In the genomic region with DNA sequence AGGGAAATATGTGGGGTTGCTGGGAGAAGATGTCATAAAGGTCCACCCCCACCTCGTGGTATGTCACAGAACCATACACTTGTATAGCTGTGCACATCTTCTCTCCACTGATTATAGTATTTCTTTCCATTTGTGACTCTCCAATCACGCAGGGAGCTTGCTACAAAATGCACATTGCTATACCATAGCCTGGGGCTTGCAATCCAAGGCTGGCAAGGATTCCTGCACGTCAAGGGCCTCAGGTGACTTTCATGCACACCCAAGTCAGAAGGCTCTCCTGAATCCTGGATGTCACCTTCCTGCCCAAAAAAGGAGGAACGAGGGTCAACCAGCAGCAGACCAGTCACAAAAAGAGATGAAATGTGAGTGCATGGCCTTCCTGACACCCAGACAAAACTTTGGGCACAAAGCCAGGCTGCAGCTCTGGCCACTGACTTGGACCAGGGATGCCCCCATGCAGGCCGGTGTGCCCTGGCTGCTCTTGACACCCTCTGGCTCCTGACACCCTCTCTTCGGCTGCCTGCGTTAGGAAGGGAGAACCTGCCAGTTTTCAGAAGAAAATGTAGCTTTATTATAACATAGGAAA, we compare ENCODE assay signal across 2 cellular contexts.
TF ChIP-seq lines count a peak whose summit lies in the region.

No MANE protein-coding gene starts in this region.

TF ChIP-seq in SK-N-SH, 30 proteins besides CTCF, POLR2A, EP300 and RAD21 (continued from another document):
- TF ChIP-seq, protein P1, sequence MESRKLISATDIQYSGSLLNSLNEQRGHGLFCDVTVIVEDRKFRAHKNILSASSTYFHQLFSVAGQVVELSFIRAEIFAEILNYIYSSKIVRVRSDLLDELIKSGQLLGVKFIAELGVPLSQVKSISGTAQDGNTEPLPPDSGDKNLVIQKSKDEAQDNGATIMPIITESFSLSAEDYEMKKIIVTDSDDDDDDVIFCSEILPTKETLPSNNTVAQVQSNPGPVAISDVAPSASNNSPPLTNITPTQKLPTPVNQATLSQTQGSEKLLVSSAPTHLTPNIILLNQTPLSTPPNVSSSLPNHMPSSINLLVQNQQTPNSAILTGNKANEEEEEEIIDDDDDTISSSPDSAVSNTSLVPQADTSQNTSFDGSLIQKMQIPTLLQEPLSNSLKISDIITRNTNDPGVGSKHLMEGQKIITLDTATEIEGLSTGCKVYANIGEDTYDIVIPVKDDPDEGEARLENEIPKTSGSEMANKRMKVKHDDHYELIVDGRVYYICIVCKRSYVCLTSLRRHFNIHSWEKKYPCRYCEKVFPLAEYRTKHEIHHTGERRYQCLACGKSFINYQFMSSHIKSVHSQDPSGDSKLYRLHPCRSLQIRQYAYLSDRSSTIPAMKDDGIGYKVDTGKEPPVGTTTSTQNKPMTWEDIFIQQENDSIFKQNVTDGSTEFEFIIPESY (IDR thresholded peaks at IDR 0.05; ENCODE audit: borderline replicate concordance, low read depth) = no peak
- TF ChIP-seq FOSL2 (IDR thresholded peaks at IDR 0.05; ENCODE audit: borderline replicate concordance, low read depth) (no peak), RXRA (IDR thresholded peaks at IDR 0.05; ENCODE audit: borderline replicate concordance, low read depth) (no peak), GATA2 (CRISPR knock-in tag; IDR thresholded peaks at IDR 0.05) (no peak), MXI1 (IDR thresholded peaks at IDR 0.05; ENCODE audit: low read depth, low read length) (no peak), CHD2 (IDR thresholded peaks at IDR 0.05; ENCODE audit: low read length, partially characterized antibody) (no peak), RCOR1 (IDR thresholded peaks at IDR 0.05; ENCODE audit: low read length) (no peak), SMC3 (IDR thresholded peaks at IDR 0.05; ENCODE audit: low read depth, low read length) (no peak), ELF1 (IDR thresholded peaks at IDR 0.05) (no peak), RFX5 (IDR thresholded peaks at IDR 0.05; ENCODE audit: low read length) (no peak), YY1 (IDR thresholded peaks at IDR 0.05; ENCODE audit: low read depth) (no peak), POLR2AphosphoS5 (IDR thresholded peaks at IDR 0.05; ENCODE audit: low read depth, low read length) (no peak), EZH2phosphoT487 (IDR thresholded peaks at IDR 0.05; ENCODE audit: borderline replicate concordance, low read depth) (no peak)
- TF ChIP-seq, protein P2, sequence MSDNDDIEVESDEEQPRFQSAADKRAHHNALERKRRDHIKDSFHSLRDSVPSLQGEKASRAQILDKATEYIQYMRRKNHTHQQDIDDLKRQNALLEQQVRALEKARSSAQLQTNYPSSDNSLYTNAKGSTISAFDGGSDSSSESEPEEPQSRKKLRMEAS (IDR thresholded peaks at IDR 0.05; ENCODE audit: low read depth) = no peak

TF ChIP-seq in SK-N-SH treated with all-trans-retinoic acid at 6 μM for 48 hours, 23 proteins besides CTCF, POLR2A, EP300 and RAD21 (continued from another document):
- TF ChIP-seq TSHZ2 (CRISPR knock-in tag; IDR thresholded peaks at IDR 0.05) (no peak), ZNF70 (CRISPR knock-in tag; IDR thresholded peaks at IDR 0.05) (no peak), TCF4 (CRISPR knock-in tag; IDR thresholded peaks at IDR 0.05; ENCODE audit: borderline replicate concordance) (no peak), BACH2 (CRISPR knock-in tag; IDR thresholded peaks at IDR 0.05; ENCODE audit: borderline replicate concordance) (no peak), ESRRG (CRISPR knock-in tag; IDR thresholded peaks at IDR 0.05) (no peak)
